In the genomic region with DNA sequence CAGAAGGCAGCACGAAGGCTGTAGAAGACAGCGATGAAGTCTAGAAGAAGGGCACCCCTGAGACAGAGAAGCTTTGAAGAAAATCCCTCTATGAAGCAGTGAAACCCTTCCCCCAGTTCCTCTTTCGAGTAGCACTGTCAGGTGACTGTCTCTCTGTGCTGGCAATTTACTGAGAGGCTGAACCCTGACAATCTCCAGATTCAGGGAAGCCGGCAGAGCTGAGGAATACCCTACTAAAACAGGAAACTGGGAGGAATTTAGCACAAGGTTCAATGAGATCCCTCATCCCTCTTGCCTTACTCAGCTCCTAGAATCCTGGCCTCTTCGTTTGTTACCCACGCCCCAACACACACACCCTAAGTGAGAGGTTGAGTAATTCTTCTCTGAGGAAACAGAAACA, we compare ENCODE assay signal across 1 cellular context.
TF ChIP-seq lines count a peak whose summit lies in the region.

No MANE protein-coding gene starts in this region.

TF ChIP-seq in WTC11, 78 proteins besides CTCF, POLR2A, EP300 and RAD21 (continued from another document):
- TF ChIP-seq, protein P1, sequence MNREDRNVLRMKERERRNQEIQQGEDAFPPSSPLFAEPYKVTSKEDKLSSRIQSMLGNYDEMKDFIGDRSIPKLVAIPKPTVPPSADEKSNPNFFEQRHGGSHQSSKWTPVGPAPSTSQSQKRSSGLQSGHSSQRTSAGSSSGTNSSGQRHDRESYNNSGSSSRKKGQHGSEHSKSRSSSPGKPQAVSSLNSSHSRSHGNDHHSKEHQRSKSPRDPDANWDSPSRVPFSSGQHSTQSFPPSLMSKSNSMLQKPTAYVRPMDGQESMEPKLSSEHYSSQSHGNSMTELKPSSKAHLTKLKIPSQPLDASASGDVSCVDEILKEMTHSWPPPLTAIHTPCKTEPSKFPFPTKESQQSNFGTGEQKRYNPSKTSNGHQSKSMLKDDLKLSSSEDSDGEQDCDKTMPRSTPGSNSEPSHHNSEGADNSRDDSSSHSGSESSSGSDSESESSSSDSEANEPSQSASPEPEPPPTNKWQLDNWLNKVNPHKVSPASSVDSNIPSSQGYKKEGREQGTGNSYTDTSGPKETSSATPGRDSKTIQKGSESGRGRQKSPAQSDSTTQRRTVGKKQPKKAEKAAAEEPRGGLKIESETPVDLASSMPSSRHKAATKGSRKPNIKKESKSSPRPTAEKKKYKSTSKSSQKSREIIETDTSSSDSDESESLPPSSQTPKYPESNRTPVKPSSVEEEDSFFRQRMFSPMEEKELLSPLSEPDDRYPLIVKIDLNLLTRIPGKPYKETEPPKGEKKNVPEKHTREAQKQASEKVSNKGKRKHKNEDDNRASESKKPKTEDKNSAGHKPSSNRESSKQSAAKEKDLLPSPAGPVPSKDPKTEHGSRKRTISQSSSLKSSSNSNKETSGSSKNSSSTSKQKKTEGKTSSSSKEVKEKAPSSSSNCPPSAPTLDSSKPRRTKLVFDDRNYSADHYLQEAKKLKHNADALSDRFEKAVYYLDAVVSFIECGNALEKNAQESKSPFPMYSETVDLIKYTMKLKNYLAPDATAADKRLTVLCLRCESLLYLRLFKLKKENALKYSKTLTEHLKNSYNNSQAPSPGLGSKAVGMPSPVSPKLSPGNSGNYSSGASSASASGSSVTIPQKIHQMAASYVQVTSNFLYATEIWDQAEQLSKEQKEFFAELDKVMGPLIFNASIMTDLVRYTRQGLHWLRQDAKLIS (CRISPR knock-in tag; IDR thresholded peaks at IDR 0.05; ENCODE audit: borderline replicate concordance), result no peak
